In genomic region chr22:37208401-37209139, GRCh38 we compare ENCODE assay signal across 23 cellular contexts. TPM values are rescaled to one million over a fixed set of nuclear protein-coding genes. Genes with fewer than 3 reads are reported as not detected.
A peak's percentile ranks its signal among the peaks of the same experiment; 100 is the strongest.
DNase-seq lines count a peak whose midpoint lies in the region; ATAC-seq and TF ChIP-seq lines count a peak whose summit lies in the region.
"Had no signal": no experiment of that assay in that cellular context is flagged by ENCODE, and none has a peak within 500 bp of the region (broad histone marks: within the 10 kb centered on the region; RNA-seq: fewer than 3 reads in every experiment).

No MANE protein-coding gene starts in this region.

- H3K4me3 ChIP-seq in BLaER1: no peak overlapping the region
- H3K4me3 ChIP-seq: colonic mucosa had no signal

- intact Hi-C loops in activated CD8-positive, alpha-beta T cell treated with anti-CD3 and anti-CD28 coated beads for 36 hours (cut with micrococcal nuclease): no loop called here

- H3K36me3 ChIP-seq in BLaER1: no peaks in the 10 kb centered on the region
- H3K36me3 ChIP-seq: brain microvascular endothelial cell, colonic mucosa had no signal

- peak; percentile 15 to 83 for DNase-seq in NCI-H524 (lab: John Stamatoyannopoulos, UW)
- DNase-seq in NCI-H524 treated with DMSO at 0.1 percent for 48 hours (lab: John Stamatoyannopoulos, UW): no peak
- peak; percentile 2 for DNase-seq in activated CD8-positive, alpha-beta T cell treated with anti-CD3 and anti-CD28 coated beads for 36 hours
- DNase-seq: 8988T; activated CD4-positive, alpha-beta T cell treated with anti-CD3 and anti-CD28 coated beads for 48 hours; AML-193; brain microvascular endothelial cell; Calu3; colonic mucosa; endodermal cell; mesendoderm; NCI-H1092 treated with DMSO at 0.1 percent for 48 hours; NCI-H2081; NCI-H510A; nephron progenitor cell had no signal

- no peaks in the 10 kb centered on the region for H3K27me3 ChIP-seq in BLaER1
- H3K27me3 ChIP-seq: brain microvascular endothelial cell, colonic mucosa had no signal

- H3K4me1 ChIP-seq in BLaER1: peaks cover 45% of the 10 kb centered on the region
- H3K4me1 ChIP-seq: colonic mucosa had no signal

- H3K27ac ChIP-seq in BLaER1: 0 out of 2 replicates have a peak overlapping the region, but pooled peaks have one; percentile 16
- H3K27ac ChIP-seq: brain microvascular endothelial cell, colonic mucosa had no signal

- no peaks in the 10 kb centered on the region for H3K9me3 Mint-ChIP-seq in activated CD8-positive, alpha-beta T cell treated with anti-CD3 and anti-CD28 coated beads for 36 hours
- H3K9me3 Mint-ChIP-seq in nephron: no peaks in the 10 kb centered on the region
- H3K9me3 Mint-ChIP-seq: endodermal cell, nephron progenitor cell had no signal

- H3K9ac ChIP-seq in BLaER1: peak overlapping the region; percentile 29; the same call in 1 of the 2 replicates

- no peaks in the 10 kb centered on the region for H3K9me3 ChIP-seq in BLaER1
- H3K9me3 ChIP-seq: colonic mucosa had no signal

- no peaks in the 10 kb centered on the region for H3K36me3 Mint-ChIP-seq in activated CD8-positive, alpha-beta T cell treated with anti-CD3 and anti-CD28 coated beads for 36 hours (ENCODE audit: low read depth)
- no peaks in the 10 kb centered on the region for H3K36me3 Mint-ChIP-seq in nephron (ENCODE audit: low read depth)

- TF ChIP-seq CTCF in activated CD8-positive, alpha-beta T cell treated with anti-CD3 and anti-CD28 coated beads for 36 hours (IDR thresholded peaks at IDR 0.05): no peak
- no peak for TF ChIP-seq CTCF in nephron (IDR thresholded peaks at IDR 0.05; ENCODE audit: unreplicated experiment in 3 of 3)

- CTCF ChIA-PET in activated CD8-positive, alpha-beta T cell treated with anti-CD3 and anti-CD28 coated beads for 36 hours (lab: Charles Lee): interaction anchor here (1.1 to 3.8 kb wide), 5 partner anchors 8 to 52 kb away, joined by 3 to 29 read pairs (median 4); partner anchors contain the start of gene RAC2

- ATAC-seq in activated CD8-positive, alpha-beta T cell treated with anti-CD3 and anti-CD28 coated beads for 36 hours: no peak
- no peak for ATAC-seq in HG02885 (IDR thresholded peaks at IDR 0.05; ENCODE audit: poor library complexity, unreplicated experiment)
- no peak for ATAC-seq in HG02870 (IDR thresholded peaks at IDR 0.05; ENCODE audit: unreplicated experiment)
- ATAC-seq in GM18498 (IDR thresholded peaks at IDR 0.05; ENCODE audit: unreplicated experiment): no peak

- H3K4me3 Mint-ChIP-seq in activated CD8-positive, alpha-beta T cell treated with anti-CD3 and anti-CD28 coated beads for 36 hours: no peak overlapping the region
- H3K4me3 Mint-ChIP-seq in nephron: no peak overlapping the region
- H3K4me3 Mint-ChIP-seq: endodermal cell, nephron progenitor cell had no signal

- peak overlapping the region; percentile 64 for H3K27ac Mint-ChIP-seq in activated CD8-positive, alpha-beta T cell treated with anti-CD3 and anti-CD28 coated beads for 36 hours
- H3K27ac Mint-ChIP-seq in nephron: peak overlapping the region; percentile 56 to 71 (median 70)
- H3K27ac Mint-ChIP-seq: endodermal cell, nephron progenitor cell, progenitor cell of endocrine pancreas had no signal

- H4K20me1 ChIP-seq in BLaER1: no peaks in the 10 kb centered on the region

- peaks cover 51% of the 10 kb centered on the region for H3K4me1 Mint-ChIP-seq in activated CD8-positive, alpha-beta T cell treated with anti-CD3 and anti-CD28 coated beads for 36 hours (ENCODE audit: low read depth)
- peaks cover 46% of the 10 kb centered on the region for H3K4me1 Mint-ChIP-seq in nephron

- no peaks in the 10 kb centered on the region for H3K27me3 Mint-ChIP-seq in activated CD8-positive, alpha-beta T cell treated with anti-CD3 and anti-CD28 coated beads for 36 hours
- peaks cover 3% of the 10 kb centered on the region for H3K27me3 Mint-ChIP-seq in nephron (ENCODE audit: low read depth)

- POLR2A ChIA-PET in activated CD8-positive, alpha-beta T cell treated with anti-CD3 and anti-CD28 coated beads for 36 hours (lab: Charles Lee): interaction anchor here (1.0 to 1.7 kb wide), 5 partner anchors 9 to 71 kb away, joined by 4 to 9 read pairs (median 4); no protein-coding TSS in a partner anchor

- H3K4me2 ChIP-seq in BLaER1: peak overlapping the region; percentile 70

RNA-seq across cellular contexts. Expression of gene SSTR3, which starts 3.7 kb away (rescaled TPM):
- 1 to 10 TPM; 7.9 to 8.5 TPM for total RNA-seq in activated CD8-positive, alpha-beta T cell treated with anti-CD3 and anti-CD28 coated beads for 36 hours
- total RNA-seq: Calu3, skeletal muscle tissue, subcutaneous adipose tissue had no signal

RNA-seq across cellular contexts. Expression of gene C1QTNF6, which starts 20.5 kb away (rescaled TPM):
- total RNA-seq in activated CD8-positive, alpha-beta T cell treated with anti-CD3 and anti-CD28 coated beads for 36 hours: 1 to 10 TPM; 6.4 TPM

RNA-seq across cellular contexts. Expression of gene RAC2, which starts 35.5 kb away (rescaled TPM):
- 100 to 1,000 TPM; 699 to 717 TPM for total RNA-seq in activated CD8-positive, alpha-beta T cell treated with anti-CD3 and anti-CD28 coated beads for 36 hours

RNA-seq across cellular contexts. Expression of gene IL2RB, which starts 58.9 kb away (rescaled TPM):
- 100 to 1,000 TPM; 263 to 268 TPM for total RNA-seq in activated CD8-positive, alpha-beta T cell treated with anti-CD3 and anti-CD28 coated beads for 36 hours
- total RNA-seq: Calu3, progenitor cell of endocrine pancreas had no signal
